14 cellular contexts compared by ENCODE assay signal in the genomic region with DNA sequence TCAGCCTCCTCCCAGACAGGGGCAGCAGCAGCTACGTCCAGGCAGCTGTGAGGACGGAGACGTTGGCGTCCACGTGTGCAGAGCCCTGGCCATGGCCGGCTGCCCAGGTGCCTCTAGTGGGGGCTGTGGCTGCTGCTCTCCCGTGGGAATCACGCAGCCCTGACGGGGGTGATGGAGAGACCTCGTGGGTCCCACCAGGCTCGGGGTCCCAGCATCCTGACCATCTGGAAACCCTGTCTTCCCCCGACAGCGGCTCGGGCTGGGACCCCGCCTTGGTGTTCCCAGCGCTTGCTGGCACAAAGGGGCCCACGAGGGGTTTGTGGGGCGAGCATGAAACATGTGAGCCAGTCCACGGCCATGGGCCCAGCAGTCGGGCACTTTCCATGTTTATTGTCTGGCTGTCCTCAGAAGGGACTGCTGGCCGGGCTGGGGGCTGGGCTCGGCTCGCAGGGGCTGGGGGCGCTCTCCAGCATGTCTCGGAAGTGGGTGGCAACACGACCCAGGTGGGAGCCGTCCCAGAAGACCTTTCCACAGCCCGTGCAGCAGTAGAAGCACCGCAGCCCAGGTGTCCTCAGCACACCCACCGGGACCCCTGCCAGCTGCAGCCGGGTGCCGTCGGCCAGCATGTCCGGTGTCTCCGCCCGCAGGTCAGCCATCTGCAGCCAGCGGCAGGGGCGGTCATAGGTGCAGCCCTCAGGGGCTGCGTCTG. TPM values are rescaled to one million over a fixed set of nuclear protein-coding genes. Genes with fewer than 3 reads are reported as not detected.
A peak's percentile ranks its signal among the peaks of the same experiment; 100 is the strongest.
DNase-seq lines count a peak whose midpoint lies in the region; ATAC-seq and TF ChIP-seq lines count a peak whose summit lies in the region.
"Had no signal": no experiment of that assay in that cellular context is flagged by ENCODE, and none has a peak within 500 bp of the region (broad histone marks: within the 10 kb centered on the region; RNA-seq: fewer than 3 reads in every experiment).

No MANE protein-coding gene starts in this region.

- peak overlapping the region; percentile 69 to 90 (median 87) for H3K27ac ChIP-seq in upper lobe of left lung

- H3K27me3 ChIP-seq in upper lobe of left lung: peaks cover 0 to 7% (median 2%) of the 10 kb centered on the region in 4 donors

- H3K27me3 Mint-ChIP-seq in activated naive CD8-positive, alpha-beta T cell treated with anti-CD3 and anti-CD28 coated beads, Interleukin-2, amount 10 ng/mL, durations not matched to agents 7 days and 5 days: no peaks in the 10 kb centered on the region
- H3K27me3 Mint-ChIP-seq in activated naive CD8-positive, alpha-beta T cell treated with anti-CD3 and anti-CD28 coated beads, Interleukin-2, amount 50 U/mL, for 24 hours: no peaks in the 10 kb centered on the region

- peak; percentile 39 for DNase-seq in activated naive CD8-positive, alpha-beta T cell treated with anti-CD3 and anti-CD28 coated beads, Interleukin-2, amount 10 ng/mL, durations not matched to agents 7 days and 5 days
- no peak for DNase-seq in activated naive CD8-positive, alpha-beta T cell treated with anti-CD3 and anti-CD28 coated beads, Interleukin-2, amount 50 U/mL, for 24 hours
- DNase-seq in dermis blood vessel endothelial cell (peak; percentile 76), mucosa of descending colon (peak in 2 of 3 donors; percentile 63 to 64), upper lobe of left lung (peak in 1 of 2 donors; percentile 85), GM13977 (ENCODE audit: low spot score) (no peak), NCI-H446 (lab: John Stamatoyannopoulos, UW) (no peak)
- no peak for DNase-seq in activated T-cell treated with anti-CD3 and anti-CD28 coated beads, Interleukin-2, amount 50 U/mL, for 48 hours
- DNase-seq: activated CD4-positive, alpha-beta T cell treated with anti-CD3 and anti-CD28 coated beads for 1 hour; activated T-cell treated with anti-CD3 and anti-CD28 coated beads, Interleukin-2, amount 50 U/mL, for 4 hours; NCI-H748 treated with DMSO at 0.1 percent for 48 hours had no signal

- no peak for TF ChIP-seq POLR2A in upper lobe of left lung (IDR thresholded peaks at IDR 0.05)

- H3K27ac Mint-ChIP-seq in activated naive CD8-positive, alpha-beta T cell treated with anti-CD3 and anti-CD28 coated beads, Interleukin-2, amount 10 ng/mL, durations not matched to agents 7 days and 5 days: peak overlapping the region; percentile 42
- H3K27ac Mint-ChIP-seq in activated naive CD8-positive, alpha-beta T cell treated with anti-CD3 and anti-CD28 coated beads, Interleukin-2, amount 50 U/mL, for 24 hours: no peak overlapping the region

- no peaks in the 10 kb centered on the region for H3K36me3 ChIP-seq in mucosa of descending colon (ENCODE audit: low read depth)
- H3K36me3 ChIP-seq in upper lobe of left lung: no peaks in the 10 kb centered on the region
- H3K36me3 ChIP-seq: tibial artery had no signal

- no peaks in the 10 kb centered on the region for H3K9me3 ChIP-seq in mucosa of descending colon
- H3K9me3 ChIP-seq in upper lobe of left lung: no peaks in the 10 kb centered on the region
- H3K9me3 ChIP-seq: tibial artery had no signal

- no peak overlapping the region for H3K4me3 Mint-ChIP-seq in activated naive CD8-positive, alpha-beta T cell treated with anti-CD3 and anti-CD28 coated beads, Interleukin-2, amount 10 ng/mL, durations not matched to agents 7 days and 5 days
- no peak overlapping the region for H3K4me3 Mint-ChIP-seq in activated naive CD8-positive, alpha-beta T cell treated with anti-CD3 and anti-CD28 coated beads, Interleukin-2, amount 50 U/mL, for 24 hours
- H3K4me3 Mint-ChIP-seq: activated T-cell treated with anti-CD3 and anti-CD28 coated beads, Interleukin-2, amount 50 U/mL, for 4 hours had no signal

- no peak for TF ChIP-seq CTCF in mucosa of descending colon (IDR thresholded peaks at IDR 0.05)
- no peak for TF ChIP-seq CTCF in upper lobe of left lung (IDR thresholded peaks at IDR 0.05)
- no peak for TF ChIP-seq CTCF in GM13977 (IDR thresholded peaks at IDR 0.05; ENCODE audit: extremely low read depth, insufficient read depth, missing control alignments)

- WGBS in upper lobe of left lung, 2 donors: 45% methylated on average over 26 of the region's 39 CpGs; no CpG with 5 or more reads in 1 of the 2 donors

- intact Hi-C loops in mucosa of descending colon (cut with DNase I, micrococcal nuclease): no loop called here

- POLR2A ChIA-PET in activated naive CD8-positive, alpha-beta T cell treated with anti-CD3 and anti-CD28 coated beads, Interleukin-2, amount 10 ng/mL, durations not matched to agents 7 days and 5 days (lab: Charles Lee): interaction anchor here (1.1 to 1.7 kb wide), 2 partner anchors 10 to 14 kb away, joined by 8 to 16 read pairs; no protein-coding TSS in a partner anchor

- peaks cover 69% of the 10 kb centered on the region for H3K4me1 ChIP-seq in mucosa of descending colon (ENCODE audit: low read depth)
- H3K4me1 ChIP-seq in upper lobe of left lung: peaks cover 47 to 59% (median 51%) of the 10 kb centered on the region in 4 donors

- no peak for TF ChIP-seq EP300 in upper lobe of left lung (IDR thresholded peaks at IDR 0.05)

- in situ Hi-C loops in GM13977 (cut with MboI; ENCODE audit: low pct_unique_long_range_greater_than_20kb, low sequenced_read_pairs, unreplicated experiment): no loop called here

- H3K4me1 Mint-ChIP-seq in activated naive CD8-positive, alpha-beta T cell treated with anti-CD3 and anti-CD28 coated beads, Interleukin-2, amount 10 ng/mL, durations not matched to agents 7 days and 5 days: peaks cover 4% of the 10 kb centered on the region
- peaks cover 13% of the 10 kb centered on the region for H3K4me1 Mint-ChIP-seq in activated naive CD8-positive, alpha-beta T cell treated with anti-CD3 and anti-CD28 coated beads, Interleukin-2, amount 50 U/mL, for 24 hours

- H3K36me3 Mint-ChIP-seq in activated naive CD8-positive, alpha-beta T cell treated with anti-CD3 and anti-CD28 coated beads, Interleukin-2, amount 10 ng/mL, durations not matched to agents 7 days and 5 days: no peaks in the 10 kb centered on the region
- no peaks in the 10 kb centered on the region for H3K36me3 Mint-ChIP-seq in activated naive CD8-positive, alpha-beta T cell treated with anti-CD3 and anti-CD28 coated beads, Interleukin-2, amount 50 U/mL, for 24 hours (ENCODE audit: low read depth)

- no peaks in the 10 kb centered on the region for H3K9me3 Mint-ChIP-seq in activated naive CD8-positive, alpha-beta T cell treated with anti-CD3 and anti-CD28 coated beads, Interleukin-2, amount 10 ng/mL, durations not matched to agents 7 days and 5 days
- no peaks in the 10 kb centered on the region for H3K9me3 Mint-ChIP-seq in activated naive CD8-positive, alpha-beta T cell treated with anti-CD3 and anti-CD28 coated beads, Interleukin-2, amount 50 U/mL, for 24 hours
- H3K9me3 Mint-ChIP-seq: activated T-cell treated with anti-CD3 and anti-CD28 coated beads, Interleukin-2, amount 50 U/mL, for 4 hours had no signal

- H3K4me3 ChIP-seq in mucosa of descending colon (no peak overlapping the region), upper lobe of left lung (no peak overlapping the region)
- H3K4me3 ChIP-seq: tibial artery had no signal

- no peak for ATAC-seq in activated naive CD8-positive, alpha-beta T cell treated with anti-CD3 and anti-CD28 coated beads, Interleukin-2, amount 10 ng/mL, durations not matched to agents 7 days and 5 days (ENCODE audit: low read depth)
- ATAC-seq in activated naive CD8-positive, alpha-beta T cell treated with anti-CD3 and anti-CD28 coated beads, Interleukin-2, amount 50 U/mL, for 24 hours: no peak
- ATAC-seq in mucosa of descending colon (no peak), upper lobe of left lung (ENCODE audit: low FRiP score in 2 of 2) (no peak)
- ATAC-seq: activated T-cell treated with anti-CD3 and anti-CD28 coated beads, Interleukin-2, amount 50 U/mL, for 4 hours had no signal

RNA-seq across cellular contexts. Expression of gene NRARP, which starts 4.6 kb away (rescaled TPM):
- total RNA-seq in activated naive CD8-positive, alpha-beta T cell treated with anti-CD3 and anti-CD28 coated beads, Interleukin-2, amount 10 ng/mL, durations not matched to agents 7 days and 5 days: 1 to 10 TPM; 1.2 to 1.7 TPM
- total RNA-seq in dermis blood vessel endothelial cell (64.3 and 82.2 TPM in 2 replicates), mucosa of descending colon (100 to 1,000 TPM in 2 of 3 donors, 10 to 100 TPM in 1; 61.4 to 171 (median 146) TPM), upper lobe of left lung (10 to 100 TPM in 3 of 6 donors, 1 to 10 TPM in 3; 3.1 to 26.9 (median 9.5) TPM)

RNA-seq across cellular contexts. Expression of gene TOR4A, which starts 29.2 kb away (rescaled TPM):
- total RNA-seq in activated naive CD8-positive, alpha-beta T cell treated with anti-CD3 and anti-CD28 coated beads, Interleukin-2, amount 10 ng/mL, durations not matched to agents 7 days and 5 days: 1 to 10 TPM; 8.1 to 8.2 TPM
- total RNA-seq in dermis blood vessel endothelial cell (29.8 and 46.0 TPM in 2 replicates), mucosa of descending colon (10 to 100 TPM; 23.3 to 48.6 (median 45.3) TPM), upper lobe of left lung (10 to 100 TPM; 31.5 to 62.6 (median 39.2) TPM)

RNA-seq across cellular contexts. Expression of gene NELFB, which starts 51.6 kb away (rescaled TPM):
- total RNA-seq in activated naive CD8-positive, alpha-beta T cell treated with anti-CD3 and anti-CD28 coated beads, Interleukin-2, amount 10 ng/mL, durations not matched to agents 7 days and 5 days: 10 to 100 TPM; 58.7 to 63.1 TPM
- total RNA-seq in dermis blood vessel endothelial cell (55.3 and 83.7 TPM in 2 replicates), mucosa of descending colon (10 to 100 TPM; 52.9 to 66.2 (median 60.5) TPM), upper lobe of left lung (10 to 100 TPM; 31.8 to 55.6 (median 49.8) TPM)

RNA-seq across cellular contexts. Expression of gene STPG3, which starts 55.6 kb away (rescaled TPM):
- total RNA-seq in activated naive CD8-positive, alpha-beta T cell treated with anti-CD3 and anti-CD28 coated beads, Interleukin-2, amount 10 ng/mL, durations not matched to agents 7 days and 5 days: not detected
- total RNA-seq in dermis blood vessel endothelial cell (0.34 TPM in 1 of 2 replicates, not detected in the other), mucosa of descending colon (not detected), upper lobe of left lung (under 1 TPM in 1 of 6 donors, not detected in 5; 0.23 TPM)
- total RNA-seq: activated T-cell treated with anti-CD3 and anti-CD28 coated beads, Interleukin-2, amount 50 U/mL, for 4 hours; Daoy; mononuclear cell had no signal

Comparison
In these comparisons a context has a peak if more than half of its experiments do, and no peak if none do; other contexts are left out.
1. DNase-seq: peak in activated naive CD8-positive, alpha-beta T cell treated with anti-CD3 and anti-CD28 coated beads, Interleukin-2, amount 10 ng/mL, durations not matched to agents 7 days and 5 days (single experiment), dermis blood vessel endothelial cell (single experiment) and mucosa of descending colon (2 of 3); none in activated naive CD8-positive, alpha-beta T cell treated with anti-CD3 and anti-CD28 coated beads, Interleukin-2, amount 50 U/mL, for 24 hours (single experiment), GM13977 (single experiment), NCI-H446 (0 of 2) and activated T-cell treated with anti-CD3 and anti-CD28 coated beads, Interleukin-2, amount 50 U/mL, for 48 hours (0 of 2).